ENCODE assay signal across 8 cellular contexts in genomic region chr9:65674991-65675390, GRCh38. TPM values are rescaled to one million over a fixed set of nuclear protein-coding genes. Genes with fewer than 3 reads are reported as not detected.
DNase-seq lines count a peak whose midpoint lies in the region; ATAC-seq, FAIRE-seq and TF ChIP-seq lines count a peak whose summit lies in the region.
"Not testable (repeated sequence)": the region's sequence is repeated elsewhere in the genome, so short reads cannot be mapped to it uniquely, and the experiment has no call there.

No MANE protein-coding gene starts in this region.

- not testable (repeated sequence) for H3K9me3 ChIP-seq in A549

- intact Hi-C loops in activated CD8-positive, alpha-beta T cell treated with anti-CD3 and anti-CD28 coated beads for 36 hours (cut with micrococcal nuclease); dendritic cell treated with granulocyte-macrophage colony-stimulating factor and Interleukin-4, amounts not matched to agents 40 ng/mL and 50 ng/mL, for 4 days (cut with micrococcal nuclease): not testable (repeated sequence)

- POLR2A ChIA-PET in A549 (lab: Yijun Ruan, JAX); activated CD8-positive, alpha-beta T cell treated with anti-CD3 and anti-CD28 coated beads for 36 hours (lab: Charles Lee): not testable (repeated sequence)

- peak overlapping the region; percentile 62; the same call in 2 of the 3 replicates for H3K4me2 ChIP-seq in A549

- H3K4me3 Mint-ChIP-seq in activated CD8-positive, alpha-beta T cell treated with anti-CD3 and anti-CD28 coated beads for 36 hours: peak overlapping the region; percentile 31
- peak overlapping the region; percentile 63 for H3K4me3 Mint-ChIP-seq in activated naive CD4-positive, alpha-beta T cell treated with anti-CD3 and anti-CD28 coated beads, Interleukin-2, amount 50 U/mL, for 24 hours
- H3K4me3 Mint-ChIP-seq in dendritic cell treated with granulocyte-macrophage colony-stimulating factor and Interleukin-4, amounts not matched to agents 40 ng/mL and 50 ng/mL, for 4 days: peak overlapping the region; percentile 18
- H3K4me3 Mint-ChIP-seq in natural killer cell treated with Interleukin-12 subunit alpha and Interleukin-12 subunit beta and Interleukin-15 and Interleukin-18, amount 100 ng/mL, for 72 hours: peak overlapping the region; percentile 74
- peak overlapping the region; percentile 63 for H3K4me3 Mint-ChIP-seq in stimulated activated effector memory CD8-positive, alpha-beta T cell treated with anti-CD3 and anti-CD28 coated beads, Interleukin-12 subunit alpha, Interleukin-12 subunit beta, amount 100 ng/mL, for 72 hours

- not testable (repeated sequence) for TF ChIP-seq RAD21 in A549 (conservative IDR thresholded peaks at IDR 0.05 in 1 of 2, IDR thresholded peaks at IDR 0.05 in 1 of 2)

- not testable (repeated sequence) for H3K27ac Mint-ChIP-seq in activated CD8-positive, alpha-beta T cell treated with anti-CD3 and anti-CD28 coated beads for 36 hours; dendritic cell treated with granulocyte-macrophage colony-stimulating factor and Interleukin-4, amounts not matched to agents 40 ng/mL and 50 ng/mL, for 4 days
- peak overlapping the region; percentile 14 for H3K27ac Mint-ChIP-seq in activated naive CD4-positive, alpha-beta T cell treated with anti-CD3 and anti-CD28 coated beads, Interleukin-2, amount 50 U/mL, for 24 hours
- peak overlapping the region in 1 of 2 donors; percentile 51 for H3K27ac Mint-ChIP-seq in natural killer cell treated with Interleukin-12 subunit alpha and Interleukin-12 subunit beta and Interleukin-15 and Interleukin-18, amount 100 ng/mL, for 72 hours
- peak overlapping the region; percentile 58 for H3K27ac Mint-ChIP-seq in stimulated activated effector memory CD8-positive, alpha-beta T cell treated with anti-CD3 and anti-CD28 coated beads, Interleukin-12 subunit alpha, Interleukin-12 subunit beta, amount 100 ng/mL, for 72 hours

- not testable (repeated sequence) for TF ChIP-seq POLR2A in A549 (IDR thresholded peaks at IDR 0.05; ENCODE audit: low read length)

- 38% methylated on average over 5 of the region's 5 CpGs for WGBS in A549 (ENCODE audit: missing lambda C conversion rate)

- H3K4me1 ChIP-seq in A549: not testable (repeated sequence)

- H3K4me1 Mint-ChIP-seq in activated CD8-positive, alpha-beta T cell treated with anti-CD3 and anti-CD28 coated beads for 36 hours (ENCODE audit: low read depth); activated naive CD4-positive, alpha-beta T cell treated with anti-CD3 and anti-CD28 coated beads, Interleukin-2, amount 50 U/mL, for 24 hours; natural killer cell treated with Interleukin-12 subunit alpha and Interleukin-12 subunit beta and Interleukin-15 and Interleukin-18, amount 100 ng/mL, for 72 hours (ENCODE audit: low read depth in 2 of 2): not testable (repeated sequence)
- peaks cover 11% of the 10 kb centered on the region for H3K4me1 Mint-ChIP-seq in dendritic cell treated with granulocyte-macrophage colony-stimulating factor and Interleukin-4, amounts not matched to agents 40 ng/mL and 50 ng/mL, for 4 days (ENCODE audit: low read depth)
- H3K4me1 Mint-ChIP-seq in stimulated activated effector memory CD8-positive, alpha-beta T cell treated with anti-CD3 and anti-CD28 coated beads, Interleukin-12 subunit alpha, Interleukin-12 subunit beta, amount 100 ng/mL, for 72 hours: peaks cover 12% of the 10 kb centered on the region

- peak overlapping the region; percentile 36; the same call in 1 of the 3 replicates for H3K4me3 ChIP-seq in A549

- H3K9me3 Mint-ChIP-seq in activated CD8-positive, alpha-beta T cell treated with anti-CD3 and anti-CD28 coated beads for 36 hours; activated naive CD4-positive, alpha-beta T cell treated with anti-CD3 and anti-CD28 coated beads, Interleukin-2, amount 50 U/mL, for 24 hours; dendritic cell treated with granulocyte-macrophage colony-stimulating factor and Interleukin-4, amounts not matched to agents 40 ng/mL and 50 ng/mL, for 4 days; natural killer cell treated with Interleukin-12 subunit alpha and Interleukin-12 subunit beta and Interleukin-15 and Interleukin-18, amount 100 ng/mL, for 72 hours; stimulated activated effector memory CD8-positive, alpha-beta T cell treated with anti-CD3 and anti-CD28 coated beads, Interleukin-12 subunit alpha, Interleukin-12 subunit beta, amount 100 ng/mL, for 72 hours: not testable (repeated sequence)

- FAIRE-seq in A549 (lab: Jason Lieb, UNC): not testable (repeated sequence)

- H3K36me3 Mint-ChIP-seq in activated CD8-positive, alpha-beta T cell treated with anti-CD3 and anti-CD28 coated beads for 36 hours (ENCODE audit: low read depth); activated naive CD4-positive, alpha-beta T cell treated with anti-CD3 and anti-CD28 coated beads, Interleukin-2, amount 50 U/mL, for 24 hours; dendritic cell treated with granulocyte-macrophage colony-stimulating factor and Interleukin-4, amounts not matched to agents 40 ng/mL and 50 ng/mL, for 4 days (ENCODE audit: low read depth); natural killer cell treated with Interleukin-12 subunit alpha and Interleukin-12 subunit beta and Interleukin-15 and Interleukin-18, amount 100 ng/mL, for 72 hours; stimulated activated effector memory CD8-positive, alpha-beta T cell treated with anti-CD3 and anti-CD28 coated beads, Interleukin-12 subunit alpha, Interleukin-12 subunit beta, amount 100 ng/mL, for 72 hours: not testable (repeated sequence)

- not testable (repeated sequence) for DNase-seq in A549 (ENCODE audit: low read depth in 1 of 2, low spot score in 1 of 2); natural killer cell treated with Interleukin-12 subunit alpha and Interleukin-12 subunit beta and Interleukin-15 and Interleukin-18, amount 100 ng/mL, for 72 hours (ENCODE audit: low spot score); stimulated activated effector memory CD8-positive, alpha-beta T cell treated with anti-CD3 and anti-CD28 coated beads, Interleukin-12 subunit alpha, Interleukin-12 subunit beta, amount 100 ng/mL, for 72 hours (ENCODE audit: low spot score in 2 of 2)
- DNase-seq in HT-29 (ENCODE audit: low spot score): peak; percentile 0
- DNase-seq in activated CD8-positive, alpha-beta T cell treated with anti-CD3 and anti-CD28 coated beads for 36 hours: peak; percentile 9
- DNase-seq in kidney tubule cell (ENCODE audit: low spot score): peak; percentile 0

- CTCF ChIA-PET in A549 (lab: Yijun Ruan, JAX); activated CD8-positive, alpha-beta T cell treated with anti-CD3 and anti-CD28 coated beads for 36 hours (lab: Charles Lee): not testable (repeated sequence)

- H3K27ac ChIP-seq in A549: not testable (repeated sequence)

- TF ChIP-seq EP300 in A549 (IDR thresholded peaks at IDR 0.05): not testable (repeated sequence)

- not testable (repeated sequence) for TF ChIP-seq CTCF in A549 (IDR thresholded peaks at IDR 0.05); activated CD8-positive, alpha-beta T cell treated with anti-CD3 and anti-CD28 coated beads for 36 hours (IDR thresholded peaks at IDR 0.05)

- not testable (repeated sequence) for H3K27me3 Mint-ChIP-seq in activated CD8-positive, alpha-beta T cell treated with anti-CD3 and anti-CD28 coated beads for 36 hours; activated naive CD4-positive, alpha-beta T cell treated with anti-CD3 and anti-CD28 coated beads, Interleukin-2, amount 50 U/mL, for 24 hours; dendritic cell treated with granulocyte-macrophage colony-stimulating factor and Interleukin-4, amounts not matched to agents 40 ng/mL and 50 ng/mL, for 4 days; natural killer cell treated with Interleukin-12 subunit alpha and Interleukin-12 subunit beta and Interleukin-15 and Interleukin-18, amount 100 ng/mL, for 72 hours

- ATAC-seq in A549; activated CD8-positive, alpha-beta T cell treated with anti-CD3 and anti-CD28 coated beads for 36 hours; natural killer cell treated with Interleukin-12 subunit alpha and Interleukin-12 subunit beta and Interleukin-15 and Interleukin-18, amount 100 ng/mL, for 72 hours; stimulated activated effector memory CD8-positive, alpha-beta T cell treated with anti-CD3 and anti-CD28 coated beads, Interleukin-12 subunit alpha, Interleukin-12 subunit beta, amount 100 ng/mL, for 72 hours: not testable (repeated sequence)

RNA-seq across cellular contexts. Expression of gene ZNG1E, which starts 0.7 kb away (rescaled TPM):
- 84.6 and 118 TPM in 2 replicates for polyA plus RNA-seq in A549 (2011; rRNA removed)
- polyA plus RNA-seq in A549 (2012; cell fraction: cytosol; rRNA removed): 35.0 and 50.2 TPM in 2 replicates
- 19.7 and 29.2 TPM in 2 replicates for polyA plus RNA-seq in A549 (2012; cell fraction: nucleus; rRNA removed)
- 79.6 to 85.8 TPM (median 81.0 TPM) in 3 replicates for polyA plus RNA-seq in A549 (2017; fragmentation: RNase III; extraction: RNeasy Plus Mini Kit Qiagen cat#74134 plus additional on column Dnase treatment)
- 56.8 and 61.8 TPM in 2 replicates for polyA minus RNA-seq in A549 (2011; rRNA and poly(A)+ RNA removed)
- 19.0 and 24.7 TPM in 2 replicates for total RNA-seq in HT-29 (2014; rRNA removed; shearing (Covaris generic))
- 10 to 100 TPM; 59.8 to 62.4 TPM for total RNA-seq in activated CD8-positive, alpha-beta T cell treated with anti-CD3 and anti-CD28 coated beads for 36 hours
- total RNA-seq in natural killer cell treated with Interleukin-12 subunit alpha and Interleukin-12 subunit beta and Interleukin-15 and Interleukin-18, amount 100 ng/mL, for 72 hours: 10 to 100 TPM; 34.1 to 81.9 TPM

Comparison
In these comparisons a context has a peak if more than half of its experiments do, and no peak if none do; other contexts are left out.
1. H3K4me3 Mint-ChIP-seq: peak in every context shown above with its lines; median percentile 74 in natural killer cell treated with Interleukin-12 subunit alpha and Interleukin-12 subunit beta and Interleukin-15 and Interleukin-18, amount 100 ng/mL, for 72 hours; 63 in activated naive CD4-positive, alpha-beta T cell treated with anti-CD3 and anti-CD28 coated beads, Interleukin-2, amount 50 U/mL, for 24 hours; 63 in stimulated activated effector memory CD8-positive, alpha-beta T cell treated with anti-CD3 and anti-CD28 coated beads, Interleukin-12 subunit alpha, Interleukin-12 subunit beta, amount 100 ng/mL, for 72 hours; 31 in activated CD8-positive, alpha-beta T cell treated with anti-CD3 and anti-CD28 coated beads for 36 hours; 18 in dendritic cell treated with granulocyte-macrophage colony-stimulating factor and Interleukin-4, amounts not matched to agents 40 ng/mL and 50 ng/mL, for 4 days.